In genomic region chr5:4043135-4043534, GRCh38 we compare ENCODE assay signal across 22 cellular contexts.
"Had no signal": no experiment of that assay in that cellular context is flagged by ENCODE, and none has a peak within 500 bp of the region (broad histone marks: within the 10 kb centered on the region; RNA-seq: fewer than 3 reads in every experiment).

No MANE protein-coding gene starts in this region.

- H3K9me3 ChIP-seq: gastrocnemius medialis, lower lobe of right lung, prostate gland, thyroid gland, vagina had no signal

- H3K4me1 ChIP-seq: gastrocnemius medialis, left lung, lower lobe of right lung, parathyroid adenoma, prostate gland, thyroid gland, vagina had no signal

- H3K9me3 Mint-ChIP-seq: neural crest cell; stimulated activated naive CD8-positive, alpha-beta T cell treated with anti-CD3 and anti-CD28 coated beads, Interleukin-15, Interleukin-2, amounts not matched to agents 100 ng/mL and 50 ng/mL, for 24 hours had no signal

- DNase-seq: cerebellar nuclear complex; cortex of kidney; foreskin fibroblast; gastrocnemius medialis; head of caudate nucleus; left cardiac atrium; left lung; lower lobe of right lung; naive thymus-derived CD8-positive, alpha-beta T cell; right cardiac atrium; stimulated activated CD4-positive, alpha-beta T cell treated with anti-CD3 and anti-CD28 coated beads, Interleukin-15, amount 100 ng/mL, for 24 hours; stimulated activated CD4-positive, alpha-beta T cell treated with anti-CD3 and anti-CD28 coated beads, Interleukin-2, amount 100 ng/mL, for 48 hours; stimulated activated naive B cell treated with anti-CD40 and anti-IgM and Interleukin-4, amounts not matched to agents 10 μg/mL and 1 μg/mL and 100 μg/mL, for 72 hours; thyroid gland; trophoblast cell had no signal

- H3K27ac ChIP-seq: gastrocnemius medialis, hepatocyte, left lung, lower lobe of right lung, parathyroid adenoma, prostate gland, skin epidermis, thyroid gland, vagina had no signal

- H3K4me3 ChIP-seq: gastrocnemius medialis, hepatocyte, left lung, lower lobe of right lung, prostate gland, skin epidermis, thyroid gland, vagina had no signal

- H3K4me3 Mint-ChIP-seq: naive thymus-derived CD8-positive, alpha-beta T cell; neural crest cell; stimulated activated naive B cell treated with anti-CD40 and anti-IgM and Interleukin-4, amounts not matched to agents 10 μg/mL and 1 μg/mL and 100 μg/mL, for 72 hours; stimulated activated naive CD8-positive, alpha-beta T cell treated with anti-CD3 and anti-CD28 coated beads, Interleukin-15, Interleukin-2, amounts not matched to agents 100 ng/mL and 50 ng/mL, for 24 hours had no signal

- H3K27me3 ChIP-seq: gastrocnemius medialis, hepatocyte, left lung, thyroid gland, vagina had no signal

- H3K9ac ChIP-seq: parathyroid adenoma had no signal

- H3K27ac Mint-ChIP-seq: naive thymus-derived CD8-positive, alpha-beta T cell; stimulated activated naive B cell treated with anti-CD40 and anti-IgM and Interleukin-4, amounts not matched to agents 10 μg/mL and 1 μg/mL and 100 μg/mL, for 72 hours; stimulated activated naive CD8-positive, alpha-beta T cell treated with anti-CD3 and anti-CD28 coated beads, Interleukin-15, Interleukin-2, amounts not matched to agents 100 ng/mL and 50 ng/mL, for 24 hours had no signal

- H3K4me2 ChIP-seq: hepatocyte had no signal

- H3K36me3 Mint-ChIP-seq: stimulated activated naive B cell treated with anti-CD40 and anti-IgM and Interleukin-4, amounts not matched to agents 10 μg/mL and 1 μg/mL and 100 μg/mL, for 72 hours had no signal

- H3K4me1 Mint-ChIP-seq: stimulated activated naive B cell treated with anti-CD40 and anti-IgM and Interleukin-4, amounts not matched to agents 10 μg/mL and 1 μg/mL and 100 μg/mL, for 72 hours had no signal

- ATAC-seq: left lung; naive thymus-derived CD8-positive, alpha-beta T cell; stimulated activated naive B cell treated with anti-CD40 and anti-IgM and Interleukin-4, amounts not matched to agents 10 μg/mL and 1 μg/mL and 100 μg/mL, for 72 hours had no signal

- H3K36me3 ChIP-seq: gastrocnemius medialis, left lung, lower lobe of right lung, prostate gland, thyroid gland, vagina had no signal

- H3K27me3 Mint-ChIP-seq: stimulated activated naive B cell treated with anti-CD40 and anti-IgM and Interleukin-4, amounts not matched to agents 10 μg/mL and 1 μg/mL and 100 μg/mL, for 72 hours; stimulated activated naive CD8-positive, alpha-beta T cell treated with anti-CD3 and anti-CD28 coated beads, Interleukin-15, Interleukin-2, amounts not matched to agents 100 ng/mL and 50 ng/mL, for 24 hours had no signal
